In the genomic region with DNA sequence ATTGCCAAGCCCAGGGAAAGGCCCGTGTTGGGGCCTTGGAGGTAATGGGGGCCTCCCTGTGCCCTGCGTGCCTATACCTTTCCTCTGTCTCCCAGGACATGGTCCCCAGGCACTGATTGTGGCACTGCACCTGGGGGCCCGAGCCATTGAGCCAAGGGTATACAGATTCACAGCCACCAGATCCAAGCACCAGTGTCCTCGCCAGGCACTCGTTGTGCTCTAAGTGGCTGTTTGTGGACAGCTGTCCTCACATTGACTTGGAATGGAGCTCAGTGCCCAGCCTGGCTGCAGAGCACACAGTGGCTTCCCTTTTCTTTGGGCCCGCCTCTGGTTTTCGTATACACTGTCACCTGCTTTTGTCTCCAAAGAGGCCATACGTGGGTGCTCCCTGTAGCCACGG, we compare ENCODE assay signal across 2 cellular contexts.
TF ChIP-seq lines count a peak whose summit lies in the region.

No MANE protein-coding gene starts in this region.

TF ChIP-seq in WTC11, 78 proteins besides CTCF, POLR2A, EP300 and RAD21 (continued from another document):
- no peak for TF ChIP-seq TP53 (CRISPR knock-in tag; IDR thresholded peaks at IDR 0.05)
- TF ChIP-seq ZNF396 (CRISPR knock-in tag; IDR thresholded peaks at IDR 0.05; ENCODE audit: borderline replicate concordance), result no peak
- no peak for TF ChIP-seq NFYB (CRISPR knock-in tag; conservative IDR thresholded peaks at IDR 0.05; ENCODE audit: low read depth)
- TF ChIP-seq CREB1 (CRISPR knock-in tag; IDR thresholded peaks at IDR 0.05), result no peak
- TF ChIP-seq, protein P1, sequence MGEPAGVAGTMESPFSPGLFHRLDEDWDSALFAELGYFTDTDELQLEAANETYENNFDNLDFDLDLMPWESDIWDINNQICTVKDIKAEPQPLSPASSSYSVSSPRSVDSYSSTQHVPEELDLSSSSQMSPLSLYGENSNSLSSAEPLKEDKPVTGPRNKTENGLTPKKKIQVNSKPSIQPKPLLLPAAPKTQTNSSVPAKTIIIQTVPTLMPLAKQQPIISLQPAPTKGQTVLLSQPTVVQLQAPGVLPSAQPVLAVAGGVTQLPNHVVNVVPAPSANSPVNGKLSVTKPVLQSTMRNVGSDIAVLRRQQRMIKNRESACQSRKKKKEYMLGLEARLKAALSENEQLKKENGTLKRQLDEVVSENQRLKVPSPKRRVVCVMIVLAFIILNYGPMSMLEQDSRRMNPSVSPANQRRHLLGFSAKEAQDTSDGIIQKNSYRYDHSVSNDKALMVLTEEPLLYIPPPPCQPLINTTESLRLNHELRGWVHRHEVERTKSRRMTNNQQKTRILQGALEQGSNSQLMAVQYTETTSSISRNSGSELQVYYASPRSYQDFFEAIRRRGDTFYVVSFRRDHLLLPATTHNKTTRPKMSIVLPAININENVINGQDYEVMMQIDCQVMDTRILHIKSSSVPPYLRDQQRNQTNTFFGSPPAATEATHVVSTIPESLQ (CRISPR knock-in tag; IDR thresholded peaks at IDR 0.05), result no peak
- TF ChIP-seq FOXK1 (CRISPR knock-in tag; IDR thresholded peaks at IDR 0.05), result no peak
- no peak for TF ChIP-seq FOXJ3 (CRISPR knock-in tag; IDR thresholded peaks at IDR 0.05; ENCODE audit: borderline replicate concordance)
- no peak for TF ChIP-seq FOXP1 (CRISPR knock-in tag; IDR thresholded peaks at IDR 0.05; ENCODE audit: borderline replicate concordance)
- TF ChIP-seq FOXP4 (CRISPR knock-in tag; IDR thresholded peaks at IDR 0.05), result no peak
- no peak for TF ChIP-seq NR3C1 (CRISPR knock-in tag; conservative IDR thresholded peaks at IDR 0.05; ENCODE audit: low read depth)
- no peak for TF ChIP-seq USF2 (CRISPR knock-in tag; IDR thresholded peaks at IDR 0.05)
- TF ChIP-seq, protein P2, sequence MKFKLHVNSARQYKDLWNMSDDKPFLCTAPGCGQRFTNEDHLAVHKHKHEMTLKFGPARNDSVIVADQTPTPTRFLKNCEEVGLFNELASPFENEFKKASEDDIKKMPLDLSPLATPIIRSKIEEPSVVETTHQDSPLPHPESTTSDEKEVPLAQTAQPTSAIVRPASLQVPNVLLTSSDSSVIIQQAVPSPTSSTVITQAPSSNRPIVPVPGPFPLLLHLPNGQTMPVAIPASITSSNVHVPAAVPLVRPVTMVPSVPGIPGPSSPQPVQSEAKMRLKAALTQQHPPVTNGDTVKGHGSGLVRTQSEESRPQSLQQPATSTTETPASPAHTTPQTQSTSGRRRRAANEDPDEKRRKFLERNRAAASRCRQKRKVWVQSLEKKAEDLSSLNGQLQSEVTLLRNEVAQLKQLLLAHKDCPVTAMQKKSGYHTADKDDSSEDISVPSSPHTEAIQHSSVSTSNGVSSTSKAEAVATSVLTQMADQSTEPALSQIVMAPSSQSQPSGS (CRISPR knock-in tag; IDR thresholded peaks at IDR 0.05; ENCODE audit: borderline replicate concordance, low read depth), result no peak
- no peak for TF ChIP-seq GRHL2 (CRISPR knock-in tag; IDR thresholded peaks at IDR 0.05; ENCODE audit: insufficient replicate concordance, severe bottlenecking)

TF ChIP-seq in SK-N-SH, 30 proteins besides CTCF, POLR2A, EP300 and RAD21 (continued from another document):
- no peak for TF ChIP-seq SIN3A (IDR thresholded peaks at IDR 0.05; ENCODE audit: borderline replicate concordance, low read depth, low read length)
- no peak for TF ChIP-seq MEF2A (IDR thresholded peaks at IDR 0.05; ENCODE audit: borderline replicate concordance, low read depth)
- TF ChIP-seq CHD2 (IDR thresholded peaks at IDR 0.05; ENCODE audit: low read length, partially characterized antibody), result no peak
- no peak for TF ChIP-seq FOXJ3 (CRISPR knock-in tag; IDR thresholded peaks at IDR 0.05)
- TF ChIP-seq RFX5 (IDR thresholded peaks at IDR 0.05; ENCODE audit: low read length), result no peak
- TF ChIP-seq, protein P3, sequence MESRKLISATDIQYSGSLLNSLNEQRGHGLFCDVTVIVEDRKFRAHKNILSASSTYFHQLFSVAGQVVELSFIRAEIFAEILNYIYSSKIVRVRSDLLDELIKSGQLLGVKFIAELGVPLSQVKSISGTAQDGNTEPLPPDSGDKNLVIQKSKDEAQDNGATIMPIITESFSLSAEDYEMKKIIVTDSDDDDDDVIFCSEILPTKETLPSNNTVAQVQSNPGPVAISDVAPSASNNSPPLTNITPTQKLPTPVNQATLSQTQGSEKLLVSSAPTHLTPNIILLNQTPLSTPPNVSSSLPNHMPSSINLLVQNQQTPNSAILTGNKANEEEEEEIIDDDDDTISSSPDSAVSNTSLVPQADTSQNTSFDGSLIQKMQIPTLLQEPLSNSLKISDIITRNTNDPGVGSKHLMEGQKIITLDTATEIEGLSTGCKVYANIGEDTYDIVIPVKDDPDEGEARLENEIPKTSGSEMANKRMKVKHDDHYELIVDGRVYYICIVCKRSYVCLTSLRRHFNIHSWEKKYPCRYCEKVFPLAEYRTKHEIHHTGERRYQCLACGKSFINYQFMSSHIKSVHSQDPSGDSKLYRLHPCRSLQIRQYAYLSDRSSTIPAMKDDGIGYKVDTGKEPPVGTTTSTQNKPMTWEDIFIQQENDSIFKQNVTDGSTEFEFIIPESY (IDR thresholded peaks at IDR 0.05; ENCODE audit: borderline replicate concordance, low read depth), result no peak
- TF ChIP-seq MAX (IDR thresholded peaks at IDR 0.05; ENCODE audit: low read depth), result no peak
- TF ChIP-seq FOSL2 (IDR thresholded peaks at IDR 0.05; ENCODE audit: borderline replicate concordance, low read depth), result no peak
- TF ChIP-seq, protein P4, sequence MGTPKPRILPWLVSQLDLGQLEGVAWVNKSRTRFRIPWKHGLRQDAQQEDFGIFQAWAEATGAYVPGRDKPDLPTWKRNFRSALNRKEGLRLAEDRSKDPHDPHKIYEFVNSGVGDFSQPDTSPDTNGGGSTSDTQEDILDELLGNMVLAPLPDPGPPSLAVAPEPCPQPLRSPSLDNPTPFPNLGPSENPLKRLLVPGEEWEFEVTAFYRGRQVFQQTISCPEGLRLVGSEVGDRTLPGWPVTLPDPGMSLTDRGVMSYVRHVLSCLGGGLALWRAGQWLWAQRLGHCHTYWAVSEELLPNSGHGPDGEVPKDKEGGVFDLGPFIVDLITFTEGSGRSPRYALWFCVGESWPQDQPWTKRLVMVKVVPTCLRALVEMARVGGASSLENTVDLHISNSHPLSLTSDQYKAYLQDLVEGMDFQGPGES (IDR thresholded peaks at IDR 0.05; ENCODE audit: low read depth, low read length), result no peak
- no peak for TF ChIP-seq TEAD4 (IDR thresholded peaks at IDR 0.05; ENCODE audit: borderline replicate concordance, insufficient read depth)
- no peak for TF ChIP-seq RXRA (IDR thresholded peaks at IDR 0.05; ENCODE audit: borderline replicate concordance, low read depth)
- TF ChIP-seq YY1 (IDR thresholded peaks at IDR 0.05; ENCODE audit: low read depth), result no peak
- TF ChIP-seq GATA2 (CRISPR knock-in tag; IDR thresholded peaks at IDR 0.05), result no peak
